12 cellular contexts compared by ENCODE assay signal in the genomic region with DNA sequence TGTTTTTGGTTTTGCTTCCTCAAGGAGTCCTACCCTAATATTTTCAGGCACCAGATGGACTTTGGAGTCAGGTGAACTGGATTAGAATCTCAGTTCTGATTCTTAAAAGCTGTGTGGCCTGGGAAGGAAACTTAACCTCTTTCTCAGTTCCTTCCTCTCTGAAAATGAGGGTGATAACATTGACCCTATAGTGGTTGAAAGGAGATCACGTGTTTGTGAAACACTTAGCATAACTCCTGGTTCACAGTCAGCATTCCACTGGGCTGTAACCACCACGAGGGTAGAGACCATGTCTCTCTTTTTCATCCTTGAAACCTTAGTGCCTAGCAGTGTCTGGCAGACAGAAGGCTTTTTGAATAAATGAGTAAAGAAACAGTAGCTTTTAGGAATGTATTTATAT. TPM values are rescaled to one million over a fixed set of nuclear protein-coding genes. Genes with fewer than 3 reads are reported as not detected.
DNase-seq lines count a peak whose midpoint lies in the region; ATAC-seq and TF ChIP-seq lines count a peak whose summit lies in the region.
"Had no signal": no experiment of that assay in that cellular context is flagged by ENCODE, and none has a peak within 500 bp of the region (broad histone marks: within the 10 kb centered on the region; RNA-seq: fewer than 3 reads in every experiment).

No MANE protein-coding gene starts in this region.

- peaks cover 5% of the 10 kb centered on the region for H3K27me3 Mint-ChIP-seq in CD4-positive, alpha-beta T cell
- peaks cover 5 to 15% (median 10%) of the 10 kb centered on the region in 5 donors for H3K27me3 Mint-ChIP-seq in naive thymus-derived CD8-positive, alpha-beta T cell
- peaks cover 3% of the 10 kb centered on the region for H3K27me3 Mint-ChIP-seq in Caco-2 (ENCODE audit: insufficient read depth, unreplicated experiment)

- H3K9me3 ChIP-seq in CD4-positive, alpha-beta T cell (ENCODE audit: control insufficient read depth, low read length) = no peaks in the 10 kb centered on the region
- H3K9me3 ChIP-seq in Caco-2 = no peaks in the 10 kb centered on the region

- no peaks in the 10 kb centered on the region for H3K36me3 Mint-ChIP-seq in CD4-positive, alpha-beta T cell (ENCODE audit: low read depth)
- no peaks in the 10 kb centered on the region for H3K36me3 Mint-ChIP-seq in naive thymus-derived CD8-positive, alpha-beta T cell
- no peaks in the 10 kb centered on the region for H3K36me3 Mint-ChIP-seq in Caco-2 (ENCODE audit: insufficient read depth, unreplicated experiment)
- H3K36me3 Mint-ChIP-seq: activated naive CD8-positive, alpha-beta T cell; stimulated activated naive B cell treated with anti-CD40 and anti-IgM and Interleukin-4, amounts not matched to agents 10 μg/mL and 1 μg/mL and 100 μg/mL, for 72 hours had no signal

- H3K4me3 Mint-ChIP-seq in CD4-positive, alpha-beta T cell = no peak overlapping the region
- no peak overlapping the region for H3K4me3 Mint-ChIP-seq in naive thymus-derived CD8-positive, alpha-beta T cell
- no peak overlapping the region for H3K4me3 Mint-ChIP-seq in Caco-2 (ENCODE audit: unreplicated experiment)
- H3K4me3 Mint-ChIP-seq: activated naive CD8-positive, alpha-beta T cell; stimulated activated naive B cell treated with anti-CD40 and anti-IgM and Interleukin-4, amounts not matched to agents 10 μg/mL and 1 μg/mL and 100 μg/mL, for 72 hours had no signal

- no peak overlapping the region for H3K27ac ChIP-seq in CD4-positive, alpha-beta T cell (ENCODE audit: low read depth, low read length)

- intact Hi-C loops in CD4-positive, alpha-beta T cell (cut with DNase I, micrococcal nuclease) = loop anchor here in 1 of 2 experiments (2.0 kb wide), 1 partner anchor 755 kb away; no protein-coding TSS in a partner anchor
- intact Hi-C loops in Caco-2 (cut with micrococcal nuclease; ENCODE audit: unreplicated experiment) = loop anchor here (5.0 to 10.0 kb wide), 3 partner anchors 85 to 643 kb away; no protein-coding TSS in a partner anchor

- H3K36me3 ChIP-seq in Caco-2 (ENCODE audit: control insufficient read depth, insufficient read depth, low read length) = no peaks in the 10 kb centered on the region

- DNase-seq in dermis blood vessel endothelial cell (peak; percentile 14), Caco-2 (no peak)
- no peak for DNase-seq in CD4-positive, alpha-beta T cell
- no peak for DNase-seq in naive thymus-derived CD8-positive, alpha-beta T cell
- DNase-seq in stimulated activated CD4-positive, alpha-beta T cell treated with anti-CD3 and anti-CD28 coated beads, Interleukin-4, amount 100 ng/mL, for 1 hour = no peak
- DNase-seq: NCI-H524; stimulated activated CD4-positive, alpha-beta T cell treated with anti-CD3 and anti-CD28 coated beads, Interleukin-1b, Interleukin-23, amount 100 ng/mL, for 48 hours; stimulated activated naive B cell treated with anti-CD40 and anti-IgM and Interleukin-4, amounts not matched to agents 10 μg/mL and 1 μg/mL and 100 μg/mL, for 72 hours had no signal

- TF ChIP-seq CTCF in CD4-positive, alpha-beta T cell (IDR thresholded peaks at IDR 0.05) = no peak
- no peak for TF ChIP-seq CTCF in Caco-2 (IDR thresholded peaks at IDR 0.05; ENCODE audit: insufficient read depth in 1 of 2, low read depth in 1 of 2, low read length in 1 of 2, severe bottlenecking in 1 of 2, unreplicated experiment in 1 of 2)

- H3K27ac Mint-ChIP-seq in CD4-positive, alpha-beta T cell = no peak overlapping the region
- H3K27ac Mint-ChIP-seq in naive thymus-derived CD8-positive, alpha-beta T cell = no peak overlapping the region
- no peak overlapping the region for H3K27ac Mint-ChIP-seq in Caco-2 (ENCODE audit: unreplicated experiment)
- H3K27ac Mint-ChIP-seq: activated naive CD8-positive, alpha-beta T cell; stimulated activated naive B cell treated with anti-CD40 and anti-IgM and Interleukin-4, amounts not matched to agents 10 μg/mL and 1 μg/mL and 100 μg/mL, for 72 hours had no signal

- no peak overlapping the region for H3K4me3 ChIP-seq in Caco-2 (ENCODE audit: low read depth, low read length)

- ATAC-seq in GM18870 (IDR thresholded peaks at IDR 0.05; ENCODE audit: unreplicated experiment) = peak; percentile 71
- ATAC-seq in GM21619 (IDR thresholded peaks at IDR 0.05; ENCODE audit: unreplicated experiment) = peak; percentile 82
- peak; percentile 81 for ATAC-seq in HG03103 (IDR thresholded peaks at IDR 0.05; ENCODE audit: low read depth, unreplicated experiment)
- no peak for ATAC-seq in CD4-positive, alpha-beta T cell (ENCODE audit: poor library complexity)
- ATAC-seq in naive thymus-derived CD8-positive, alpha-beta T cell = no peak

- H3K9me3 Mint-ChIP-seq in CD4-positive, alpha-beta T cell = no peaks in the 10 kb centered on the region
- no peaks in the 10 kb centered on the region for H3K9me3 Mint-ChIP-seq in naive thymus-derived CD8-positive, alpha-beta T cell
- H3K9me3 Mint-ChIP-seq in Caco-2 (ENCODE audit: unreplicated experiment) = no peaks in the 10 kb centered on the region
- H3K9me3 Mint-ChIP-seq: stimulated activated naive B cell treated with anti-CD40 and anti-IgM and Interleukin-4, amounts not matched to agents 10 μg/mL and 1 μg/mL and 100 μg/mL, for 72 hours had no signal

- H3K4me1 Mint-ChIP-seq in CD4-positive, alpha-beta T cell (ENCODE audit: low read depth) = no peaks in the 10 kb centered on the region
- H3K4me1 Mint-ChIP-seq in naive thymus-derived CD8-positive, alpha-beta T cell = no peaks in the 10 kb centered on the region
- H3K4me1 Mint-ChIP-seq in Caco-2 (ENCODE audit: low read depth, unreplicated experiment) = peaks cover 7% of the 10 kb centered on the region

- CTCF ChIA-PET in CD4-positive, alpha-beta T cell (lab: Charles Lee) = interaction anchor here (0.8 kb wide), 1 partner anchor 11 kb away, joined by 4 read pairs; no protein-coding TSS in a partner anchor
- CTCF ChIA-PET in Caco-2 (lab: Charles Lee) = no interaction called here

- H3K4me1 ChIP-seq in Caco-2 = no peaks in the 10 kb centered on the region

- POLR2A ChIA-PET in CD4-positive, alpha-beta T cell (lab: Charles Lee) = interaction anchor here (0.6 kb wide), 1 partner anchor 39 kb away, joined by 3 read pairs; no protein-coding TSS in a partner anchor
- POLR2A ChIA-PET in naive thymus-derived CD8-positive, alpha-beta T cell (lab: Charles Lee) = no interaction called here
- POLR2A ChIA-PET in Caco-2 (lab: Charles Lee) = no interaction called here

- no peaks in the 10 kb centered on the region for H3K27me3 ChIP-seq in CD4-positive, alpha-beta T cell (ENCODE audit: control insufficient read depth, insufficient read depth, low read length)
- no peaks in the 10 kb centered on the region for H3K27me3 ChIP-seq in Caco-2 (replicated peaks; ENCODE audit: control insufficient read depth, insufficient read depth, low read length)

- BruUV-seq in Caco-2 (replicated peaks; lab: Mats Ljungman, UMichigan) = no TSS peak

RNA-seq across cellular contexts. Expression of a gene that starts 16.7 kb away (rescaled TPM):
- 0.17 and 1.3 TPM in 2 replicates for total RNA-seq in dermis blood vessel endothelial cell
- total RNA-seq in CD4-positive, alpha-beta T cell = 1 to 10 TPM; 1.0 to 1.3 TPM
- total RNA-seq in naive thymus-derived CD8-positive, alpha-beta T cell = 1 to 10 TPM; 2.9 to 3.3 TPM
- polyA plus RNA-seq in naive thymus-derived CD8-positive, alpha-beta T cell = under 1 TPM; 0.08 to 0.44 (median 0.34) TPM
- total RNA-seq in Caco-2 (2022) = 2.0 TPM in 2 replicates

RNA-seq across cellular contexts. Expression of a gene that starts 47.2 kb away (rescaled TPM):
- total RNA-seq in dermis blood vessel endothelial cell (34.1 and 55.5 TPM in 2 replicates), Caco-2 (2022) (78.8 and 83.2 TPM in 2 replicates)
- 100 to 1,000 TPM; 198 to 205 TPM for total RNA-seq in CD4-positive, alpha-beta T cell
- total RNA-seq in naive thymus-derived CD8-positive, alpha-beta T cell = 10 to 100 TPM; 64.3 to 72.8 TPM
- polyA plus RNA-seq in naive thymus-derived CD8-positive, alpha-beta T cell = 10 to 100 TPM; 22.1 to 28.8 (median 24.0) TPM

Comparison
In these comparisons a context has a peak if more than half of its experiments do, and no peak if none do; other contexts are left out.
1. ATAC-seq: peak in GM18870 (single experiment), GM21619 (single experiment) and HG03103 (single experiment); none in CD4-positive, alpha-beta T cell (single experiment) and naive thymus-derived CD8-positive, alpha-beta T cell (0 of 2).